Comparison of ENCODE assay signal across 15 cellular contexts in genomic region chr2:63992061-63992685, GRCh38. TPM values are rescaled to one million over a fixed set of nuclear protein-coding genes. Genes with fewer than 3 reads are reported as not detected.
DNase-seq lines count a peak whose midpoint lies in the region; ATAC-seq and TF ChIP-seq lines count a peak whose summit lies in the region.
"Had no signal": no experiment of that assay in that cellular context is flagged by ENCODE, and none has a peak within 500 bp of the region (broad histone marks: within the 10 kb centered on the region; RNA-seq: fewer than 3 reads in every experiment).

No MANE protein-coding gene starts in this region.

- H3K36me3 Mint-ChIP-seq in CD4-positive, CD25-positive, alpha-beta regulatory T cell, result peaks cover 44% of the 10 kb centered on the region
- peaks cover 71% of the 10 kb centered on the region for H3K36me3 Mint-ChIP-seq in endodermal cell (ENCODE audit: low read depth)

- H3K4me2 ChIP-seq in neuronal stem cell (ENCODE audit: insufficient read depth, low read length, poor library complexity, severe bottlenecking), result no peak overlapping the region

- peaks cover 2% of the 10 kb centered on the region for H3K79me1 ChIP-seq in neuronal stem cell (ENCODE audit: low read depth, low read length)

- H3K27me3 Mint-ChIP-seq in CD4-positive, CD25-positive, alpha-beta regulatory T cell, result no peaks in the 10 kb centered on the region
- H3K27me3 Mint-ChIP-seq in endodermal cell (ENCODE audit: insufficient read depth), result no peaks in the 10 kb centered on the region

- ATAC-seq in CD4-positive, CD25-positive, alpha-beta regulatory T cell (ENCODE audit: low read depth in 2 of 2), result no peak
- ATAC-seq in gastroesophageal sphincter, result no peak

- DNase-seq in CD4-positive, CD25-positive, alpha-beta regulatory T cell, result no peak
- DNase-seq in NCI-H510A (lab: John Stamatoyannopoulos, UW) (peak; percentile 45), endodermal cell (no peak), neuronal stem cell (ENCODE audit: low spot score) (no peak), OCI-M1 (lab: John Stamatoyannopoulos, UW) (no peak), coronary artery (ENCODE audit: low spot score) (no peak)
- DNase-seq: DMS 273 treated with DMSO at 0.1 percent for 48 hours, HCEC 1CT, IMR-90, Kasumi-1, NCI-H187 treated with DMSO at 0.1 percent for 48 hours, NCI-H524 treated with DMSO at 0.1 percent for 48 hours, SJCRH30 had no signal

- H3K9ac ChIP-seq in endodermal cell (ENCODE audit: extremely low read depth, low read length, poor library complexity, severe bottlenecking) (no peak overlapping the region), neuronal stem cell (ENCODE audit: low read depth, low read length, poor library complexity) (no peak overlapping the region)

- no peak for TF ChIP-seq EP300 in gastroesophageal sphincter (IDR thresholded peaks at IDR 0.05)

- no peak overlapping the region for H2AFZ ChIP-seq in neuronal stem cell (ENCODE audit: low read length)

- H2AK5ac ChIP-seq in neuronal stem cell (ENCODE audit: low read depth, low read length), result no peak overlapping the region

- no peak overlapping the region for H3K4me3 ChIP-seq in CD4-positive, CD25-positive, alpha-beta regulatory T cell (ENCODE audit: low read depth, low read length)
- H3K4me3 ChIP-seq in endodermal cell (ENCODE audit: low read length), result peak overlapping the region; percentile 33
- no peak overlapping the region for H3K4me3 ChIP-seq in neuronal stem cell (ENCODE audit: low read length in 2 of 2)
- no peak overlapping the region for H3K4me3 ChIP-seq in coronary artery
- H3K4me3 ChIP-seq in gastroesophageal sphincter, result no peak overlapping the region
- H3K4me3 ChIP-seq: SJCRH30 had no signal

- H2BK12ac ChIP-seq in neuronal stem cell (ENCODE audit: low read length), result no peak overlapping the region

- no peak for TF ChIP-seq POLR2A in gastroesophageal sphincter (IDR thresholded peaks at IDR 0.05)

- H3K27me3 ChIP-seq in CD4-positive, CD25-positive, alpha-beta regulatory T cell (ENCODE audit: control insufficient read depth, insufficient read depth, low read length), result no peaks in the 10 kb centered on the region
- H3K27me3 ChIP-seq in endodermal cell (ENCODE audit: control insufficient read depth, insufficient read depth, low read length, poor library complexity, severe bottlenecking), result no peaks in the 10 kb centered on the region
- H3K27me3 ChIP-seq in neuronal stem cell (ENCODE audit: control insufficient read depth in 3 of 3, insufficient read depth in 3 of 3, low read depth in 1 of 3, low read length in 3 of 3), result no peaks in the 10 kb centered on the region
- H3K27me3 ChIP-seq in gastroesophageal sphincter, result no peaks in the 10 kb centered on the region
- H3K27me3 ChIP-seq: SJCRH30 had no signal

- no peak overlapping the region for H3K23ac ChIP-seq in neuronal stem cell (ENCODE audit: low read depth, low read length, poor library complexity)

- H3K36me3 ChIP-seq in CD4-positive, CD25-positive, alpha-beta regulatory T cell (ENCODE audit: control insufficient read depth, insufficient read depth, low read length), result no peaks in the 10 kb centered on the region
- H3K36me3 ChIP-seq in endodermal cell (ENCODE audit: control insufficient read depth, insufficient read depth, low read length) (peaks cover 10% of the 10 kb centered on the region), neuronal stem cell (replicated peaks in 1 of 2; ENCODE audit: control insufficient read depth in 2 of 2, insufficient read depth in 2 of 2, low read length in 2 of 2) (peaks cover 0 to 2% of the 10 kb centered on the region in 2 donors), gastroesophageal sphincter (no peaks in the 10 kb centered on the region)
- H3K36me3 ChIP-seq: SJCRH30 had no signal

- no peak overlapping the region for H3K27ac ChIP-seq in CD4-positive, CD25-positive, alpha-beta regulatory T cell (ENCODE audit: insufficient read depth, low read length, poor library complexity, severe bottlenecking)
- H3K27ac ChIP-seq in endodermal cell (ENCODE audit: low read depth, low read length) (no peak overlapping the region), neuronal stem cell (replicated peaks; ENCODE audit: low read length) (peak overlapping the region; percentile 29), coronary artery (no peak overlapping the region), gastroesophageal sphincter (no peak overlapping the region)
- H3K27ac ChIP-seq: RWPE1, SJCRH30 had no signal

- 92 to 94% methylated on average over 7 to 13 of the region's 13 CpGs for WGBS in endodermal cell (ENCODE audit: insufficient coverage in 1 of 2, insufficient read length in 1 of 2), 2 experiments
- WGBS in neuronal stem cell (ENCODE audit: extremely low coverage in 2 of 2, insufficient read length in 2 of 2, insufficient replicate concordance in 1 of 2), 2 donors, result no CpG with 5 or more reads among the region's 13 CpGs
- 68 to 81% methylated on average over 9 to 13 of the region's 13 CpGs for WGBS in gastroesophageal sphincter (ENCODE audit: low coverage in 1 of 2), 2 donors

- H3K27ac Mint-ChIP-seq in CD4-positive, CD25-positive, alpha-beta regulatory T cell, result peak overlapping the region in 2 of 3 donors; percentile 6 to 69
- H3K27ac Mint-ChIP-seq in endodermal cell, result no peak overlapping the region

- no peak overlapping the region for H4K8ac ChIP-seq in neuronal stem cell (ENCODE audit: low read depth, low read length)

- peaks cover 16 to 31% (median 22%) of the 10 kb centered on the region in 4 donors for H3K4me1 Mint-ChIP-seq in CD4-positive, CD25-positive, alpha-beta regulatory T cell
- peaks cover 3% of the 10 kb centered on the region for H3K4me1 Mint-ChIP-seq in endodermal cell

- peaks cover 2 to 12% (median 5%) of the 10 kb centered on the region in 7 donors for H3K9me3 Mint-ChIP-seq in CD4-positive, CD25-positive, alpha-beta regulatory T cell
- peaks cover 61% of the 10 kb centered on the region for H3K9me3 Mint-ChIP-seq in endodermal cell

- TF ChIP-seq CTCF in endodermal cell (conservative IDR thresholded peaks at IDR 0.05) (no peak), coronary artery (IDR thresholded peaks at IDR 0.05) (no peak), gastroesophageal sphincter (IDR thresholded peaks at IDR 0.05) (no peak)

- H3K4me1 ChIP-seq in CD4-positive, CD25-positive, alpha-beta regulatory T cell (ENCODE audit: control insufficient read depth, insufficient read depth, low read length, poor library complexity, severe bottlenecking), result no peaks in the 10 kb centered on the region
- H3K4me1 ChIP-seq in endodermal cell (ENCODE audit: control insufficient read depth, insufficient read depth, low read length) (no peaks in the 10 kb centered on the region), neuronal stem cell (ENCODE audit: control insufficient read depth in 2 of 2, insufficient read depth in 1 of 2, low read depth in 1 of 2, low read length in 2 of 2) (peaks cover 0 to 4% of the 10 kb centered on the region in 2 donors), gastroesophageal sphincter (peaks cover 0 to 11% (median 0%) of the 10 kb centered on the region in 3 donors)
- H3K4me1 ChIP-seq: SJCRH30 had no signal

- no peak overlapping the region for H2BK5ac ChIP-seq in neuronal stem cell (ENCODE audit: low read length)

- no peak overlapping the region for H2BK120ac ChIP-seq in neuronal stem cell (ENCODE audit: low read depth, low read length)

- H2BK15ac ChIP-seq in neuronal stem cell (ENCODE audit: low read length), result no peak overlapping the region

- H4K91ac ChIP-seq in neuronal stem cell (ENCODE audit: low read depth, low read length, poor library complexity), result no peak overlapping the region

- peaks cover 2 to 4% of the 10 kb centered on the region in 2 experiments for H3K9me3 ChIP-seq in CD4-positive, CD25-positive, alpha-beta regulatory T cell (ENCODE audit: control insufficient read depth in 2 of 2, low read length in 2 of 2)
- peaks cover 60% of the 10 kb centered on the region for H3K9me3 ChIP-seq in endodermal cell (ENCODE audit: control insufficient read depth, low read length)
- peaks cover 3 to 25% of the 10 kb centered on the region in 2 donors for H3K9me3 ChIP-seq in neuronal stem cell (replicated peaks in 1 of 2; ENCODE audit: control insufficient read depth in 2 of 2, insufficient read depth in 1 of 2, low read depth in 1 of 2, low read length in 2 of 2)
- peaks cover 0 to 4% (median 0%) of the 10 kb centered on the region in 3 donors for H3K9me3 ChIP-seq in gastroesophageal sphincter

- no peak overlapping the region for H3K4me3 Mint-ChIP-seq in CD4-positive, CD25-positive, alpha-beta regulatory T cell
- H3K4me3 Mint-ChIP-seq in endodermal cell, result no peak overlapping the region

- H3K14ac ChIP-seq in neuronal stem cell (ENCODE audit: low read length), result no peak overlapping the region

- H3K4ac ChIP-seq in neuronal stem cell (ENCODE audit: low read length), result no peak overlapping the region

- no peak overlapping the region for H3K18ac ChIP-seq in neuronal stem cell (ENCODE audit: low read length)

RNA-seq across cellular contexts. Expression of gene VPS54, which starts 27.1 kb away (rescaled TPM):
- total RNA-seq in CD4-positive, CD25-positive, alpha-beta regulatory T cell, result 20.7 TPM
- 10 to 100 TPM in 3 of 4 donors, 1 to 10 TPM in 1; 6.4 to 13.6 (median 11.3) TPM for polyA plus RNA-seq in CD4-positive, CD25-positive, alpha-beta regulatory T cell
- total RNA-seq in endodermal cell, result 10 to 100 TPM; 18.4 to 25.7 TPM
- polyA plus RNA-seq in endodermal cell (2013, experiment 1 of 2), result 31.5 TPM
- 30.0 TPM for polyA plus RNA-seq in endodermal cell (2013, experiment 2 of 2)
- 19.8 TPM for polyA plus RNA-seq in neuronal stem cell (2013, experiment 1 of 2)
- polyA plus RNA-seq in neuronal stem cell (2013, experiment 2 of 2), result 20.0 TPM
- 10 to 100 TPM; 21.7 to 33.2 (median 27.2) TPM for total RNA-seq in gastroesophageal sphincter
